Comparison of ENCODE assay signal across 2 cellular contexts in genomic region chr19:16779539-16780163, GRCh38.
TF ChIP-seq lines count a peak whose summit lies in the region.

No MANE protein-coding gene starts in this region.

TF ChIP-seq in HEK293, 187 proteins besides CTCF, POLR2A, EP300 and RAD21 (continued from another document):
- TF ChIP-seq, protein P1, sequence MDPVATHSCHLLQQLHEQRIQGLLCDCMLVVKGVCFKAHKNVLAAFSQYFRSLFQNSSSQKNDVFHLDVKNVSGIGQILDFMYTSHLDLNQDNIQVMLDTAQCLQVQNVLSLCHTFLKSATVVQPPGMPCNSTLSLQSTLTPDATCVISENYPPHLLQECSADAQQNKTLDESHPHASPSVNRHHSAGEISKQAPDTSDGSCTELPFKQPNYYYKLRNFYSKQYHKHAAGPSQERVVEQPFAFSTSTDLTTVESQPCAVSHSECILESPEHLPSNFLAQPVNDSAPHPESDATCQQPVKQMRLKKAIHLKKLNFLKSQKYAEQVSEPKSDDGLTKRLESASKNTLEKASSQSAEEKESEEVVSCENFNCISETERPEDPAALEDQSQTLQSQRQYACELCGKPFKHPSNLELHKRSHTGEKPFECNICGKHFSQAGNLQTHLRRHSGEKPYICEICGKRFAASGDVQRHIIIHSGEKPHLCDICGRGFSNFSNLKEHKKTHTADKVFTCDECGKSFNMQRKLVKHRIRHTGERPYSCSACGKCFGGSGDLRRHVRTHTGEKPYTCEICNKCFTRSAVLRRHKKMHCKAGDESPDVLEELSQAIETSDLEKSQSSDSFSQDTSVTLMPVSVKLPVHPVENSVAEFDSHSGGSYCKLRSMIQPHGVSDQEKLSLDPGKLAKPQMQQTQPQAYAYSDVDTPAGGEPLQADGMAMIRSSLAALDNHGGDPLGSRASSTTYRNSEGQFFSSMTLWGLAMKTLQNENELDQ (tag by site-specific recombination; IDR thresholded peaks at IDR 0.05; ENCODE audit: low read depth): no peak
- TF ChIP-seq ZNF121 (tag by site-specific recombination; IDR thresholded peaks at IDR 0.05): peak; percentile 76; the same call in 1 of the 2 replicates

TF ChIP-seq in K562, 482 proteins besides CTCF, POLR2A, EP300 and RAD21 (continued from another document):
- TF ChIP-seq, protein P2, sequence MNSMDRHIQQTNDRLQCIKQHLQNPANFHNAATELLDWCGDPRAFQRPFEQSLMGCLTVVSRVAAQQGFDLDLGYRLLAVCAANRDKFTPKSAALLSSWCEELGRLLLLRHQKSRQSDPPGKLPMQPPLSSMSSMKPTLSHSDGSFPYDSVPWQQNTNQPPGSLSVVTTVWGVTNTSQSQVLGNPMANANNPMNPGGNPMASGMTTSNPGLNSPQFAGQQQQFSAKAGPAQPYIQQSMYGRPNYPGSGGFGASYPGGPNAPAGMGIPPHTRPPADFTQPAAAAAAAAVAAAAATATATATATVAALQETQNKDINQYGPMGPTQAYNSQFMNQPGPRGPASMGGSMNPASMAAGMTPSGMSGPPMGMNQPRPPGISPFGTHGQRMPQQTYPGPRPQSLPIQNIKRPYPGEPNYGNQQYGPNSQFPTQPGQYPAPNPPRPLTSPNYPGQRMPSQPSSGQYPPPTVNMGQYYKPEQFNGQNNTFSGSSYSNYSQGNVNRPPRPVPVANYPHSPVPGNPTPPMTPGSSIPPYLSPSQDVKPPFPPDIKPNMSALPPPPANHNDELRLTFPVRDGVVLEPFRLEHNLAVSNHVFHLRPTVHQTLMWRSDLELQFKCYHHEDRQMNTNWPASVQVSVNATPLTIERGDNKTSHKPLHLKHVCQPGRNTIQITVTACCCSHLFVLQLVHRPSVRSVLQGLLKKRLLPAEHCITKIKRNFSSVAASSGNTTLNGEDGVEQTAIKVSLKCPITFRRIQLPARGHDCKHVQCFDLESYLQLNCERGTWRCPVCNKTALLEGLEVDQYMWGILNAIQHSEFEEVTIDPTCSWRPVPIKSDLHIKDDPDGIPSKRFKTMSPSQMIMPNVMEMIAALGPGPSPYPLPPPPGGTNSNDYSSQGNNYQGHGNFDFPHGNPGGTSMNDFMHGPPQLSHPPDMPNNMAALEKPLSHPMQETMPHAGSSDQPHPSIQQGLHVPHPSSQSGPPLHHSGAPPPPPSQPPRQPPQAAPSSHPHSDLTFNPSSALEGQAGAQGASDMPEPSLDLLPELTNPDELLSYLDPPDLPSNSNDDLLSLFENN (IDR thresholded peaks at IDR 0.05; ENCODE audit: low read depth in 2 of 2, low read length in 2 of 2): no peak
